In the genomic region with DNA sequence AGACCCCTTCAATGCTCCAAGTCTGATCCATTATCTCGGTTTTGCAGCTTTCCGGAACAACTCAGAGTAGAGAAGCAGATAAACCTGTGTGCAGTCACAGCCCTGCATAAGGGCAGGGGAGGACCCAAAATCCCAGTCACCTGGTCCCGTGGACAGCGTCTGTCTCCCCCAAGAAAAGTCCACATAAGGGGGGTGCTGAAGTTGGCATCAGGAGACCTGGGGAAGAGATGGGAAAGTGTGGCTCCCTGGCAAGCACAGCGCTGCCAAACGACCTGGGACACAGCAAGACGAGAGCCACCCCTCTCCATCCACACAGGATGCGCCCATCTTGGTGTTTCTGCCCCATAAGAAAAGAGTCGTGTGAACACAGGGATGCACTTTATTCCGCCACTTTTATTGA, we compare ENCODE assay signal across 2 cellular contexts.
TF ChIP-seq lines count a peak whose summit lies in the region.

No MANE protein-coding gene starts in this region.

TF ChIP-seq in HEK293, 187 proteins besides CTCF, POLR2A, EP300 and RAD21:
- TF ChIP-seq ZEB2 (tag by site-specific recombination; IDR thresholded peaks at IDR 0.05), result no peak
- no peak for TF ChIP-seq ZNF426 (tag by site-specific recombination; IDR thresholded peaks at IDR 0.05)
- TF ChIP-seq ZNF792 (tag by site-specific recombination; IDR thresholded peaks at IDR 0.05), result no peak
- TF ChIP-seq, protein P1, sequence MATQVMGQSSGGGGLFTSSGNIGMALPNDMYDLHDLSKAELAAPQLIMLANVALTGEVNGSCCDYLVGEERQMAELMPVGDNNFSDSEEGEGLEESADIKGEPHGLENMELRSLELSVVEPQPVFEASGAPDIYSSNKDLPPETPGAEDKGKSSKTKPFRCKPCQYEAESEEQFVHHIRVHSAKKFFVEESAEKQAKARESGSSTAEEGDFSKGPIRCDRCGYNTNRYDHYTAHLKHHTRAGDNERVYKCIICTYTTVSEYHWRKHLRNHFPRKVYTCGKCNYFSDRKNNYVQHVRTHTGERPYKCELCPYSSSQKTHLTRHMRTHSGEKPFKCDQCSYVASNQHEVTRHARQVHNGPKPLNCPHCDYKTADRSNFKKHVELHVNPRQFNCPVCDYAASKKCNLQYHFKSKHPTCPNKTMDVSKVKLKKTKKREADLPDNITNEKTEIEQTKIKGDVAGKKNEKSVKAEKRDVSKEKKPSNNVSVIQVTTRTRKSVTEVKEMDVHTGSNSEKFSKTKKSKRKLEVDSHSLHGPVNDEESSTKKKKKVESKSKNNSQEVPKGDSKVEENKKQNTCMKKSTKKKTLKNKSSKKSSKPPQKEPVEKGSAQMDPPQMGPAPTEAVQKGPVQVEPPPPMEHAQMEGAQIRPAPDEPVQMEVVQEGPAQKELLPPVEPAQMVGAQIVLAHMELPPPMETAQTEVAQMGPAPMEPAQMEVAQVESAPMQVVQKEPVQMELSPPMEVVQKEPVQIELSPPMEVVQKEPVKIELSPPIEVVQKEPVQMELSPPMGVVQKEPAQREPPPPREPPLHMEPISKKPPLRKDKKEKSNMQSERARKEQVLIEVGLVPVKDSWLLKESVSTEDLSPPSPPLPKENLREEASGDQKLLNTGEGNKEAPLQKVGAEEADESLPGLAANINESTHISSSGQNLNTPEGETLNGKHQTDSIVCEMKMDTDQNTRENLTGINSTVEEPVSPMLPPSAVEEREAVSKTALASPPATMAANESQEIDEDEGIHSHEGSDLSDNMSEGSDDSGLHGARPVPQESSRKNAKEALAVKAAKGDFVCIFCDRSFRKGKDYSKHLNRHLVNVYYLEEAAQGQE (tag by site-specific recombination; IDR thresholded peaks at IDR 0.05), result peak; percentile 56
- no peak for TF ChIP-seq ZNF626 (tag by site-specific recombination; IDR thresholded peaks at IDR 0.05)
- no peak for TF ChIP-seq ZNF670 (tag by site-specific recombination; IDR thresholded peaks at IDR 0.05; ENCODE audit: low read depth)
- TF ChIP-seq ZNF112 (tag by site-specific recombination; IDR thresholded peaks at IDR 0.05), result no peak

TF ChIP-seq in HepG2, 621 proteins besides CTCF, POLR2A, EP300 and RAD21:
- TF ChIP-seq ZNF207 (IDR thresholded peaks at IDR 0.05; ENCODE audit: borderline replicate concordance) (no peak), ZNF7 (CRISPR knock-in tag; IDR thresholded peaks at IDR 0.05) (peak; percentile 37; the same call in 1 of the 2 replicates), HNRNPUL1 (IDR thresholded peaks at IDR 0.05; ENCODE audit: low read depth, low read length) (no peak)
- TF ChIP-seq, protein P2, sequence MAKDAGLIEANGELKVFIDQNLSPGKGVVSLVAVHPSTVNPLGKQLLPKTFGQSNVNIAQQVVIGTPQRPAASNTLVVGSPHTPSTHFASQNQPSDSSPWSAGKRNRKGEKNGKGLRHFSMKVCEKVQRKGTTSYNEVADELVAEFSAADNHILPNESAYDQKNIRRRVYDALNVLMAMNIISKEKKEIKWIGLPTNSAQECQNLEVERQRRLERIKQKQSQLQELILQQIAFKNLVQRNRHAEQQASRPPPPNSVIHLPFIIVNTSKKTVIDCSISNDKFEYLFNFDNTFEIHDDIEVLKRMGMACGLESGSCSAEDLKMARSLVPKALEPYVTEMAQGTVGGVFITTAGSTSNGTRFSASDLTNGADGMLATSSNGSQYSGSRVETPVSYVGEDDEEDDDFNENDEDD (CRISPR knock-in tag; IDR thresholded peaks at IDR 0.05; ENCODE audit: borderline replicate concordance), result no peak
